25 cellular contexts compared by ENCODE assay signal in genomic region chr19:3674784-3675183, GRCh38. TPM values are rescaled to one million over a fixed set of nuclear protein-coding genes. Genes with fewer than 3 reads are reported as not detected.
A peak's percentile ranks its signal among the peaks of the same experiment; 100 is the strongest.
DNase-seq lines count a peak whose midpoint lies in the region; ATAC-seq and TF ChIP-seq lines count a peak whose summit lies in the region.
"Had no signal": no experiment of that assay in that cellular context is flagged by ENCODE, and none has a peak within 500 bp of the region (broad histone marks: within the 10 kb centered on the region; RNA-seq: fewer than 3 reads in every experiment).

No MANE protein-coding gene starts in this region.

- peak overlapping the region; percentile 93 to 100 (median 97) for H3K27ac ChIP-seq in esophagus muscularis mucosa (replicated peaks in 1 of 4)
- H3K27ac ChIP-seq in rectal smooth muscle tissue (ENCODE audit: low read depth, low read length) = peak overlapping the region; percentile 79
- peak overlapping the region; percentile 1 for H3K27ac ChIP-seq in vagina

- H3K36me3 ChIP-seq in esophagus muscularis mucosa = peaks cover 0 to 12% (median 4%) of the 10 kb centered on the region in 4 donors
- H3K36me3 ChIP-seq in rectal smooth muscle tissue (ENCODE audit: control insufficient read depth, insufficient read depth, low read length) = no peaks in the 10 kb centered on the region
- H3K36me3 ChIP-seq in vagina = no peaks in the 10 kb centered on the region

- H3K27me3 ChIP-seq in esophagus muscularis mucosa (no peaks in the 10 kb centered on the region), rectal smooth muscle tissue (ENCODE audit: control insufficient read depth, insufficient read depth, low read length) (no peaks in the 10 kb centered on the region), vagina (no peaks in the 10 kb centered on the region)

- H3K4me1 Mint-ChIP-seq in immature natural killer cell = peaks cover 40 to 56% of the 10 kb centered on the region in 2 donors

- no peak for ATAC-seq in activated naive CD4-positive, alpha-beta T cell treated with anti-CD3 and anti-CD28 coated beads, Interleukin-2, amount 50 U/mL, for 72 hours
- no peak for ATAC-seq in GM19455 (IDR thresholded peaks at IDR 0.05; ENCODE audit: unreplicated experiment)
- ATAC-seq: HepG2 had no signal

- H3K4me1 ChIP-seq in esophagus muscularis mucosa (peaks cover 31 to 77% (median 68%) of the 10 kb centered on the region in 4 donors), rectal smooth muscle tissue (ENCODE audit: control insufficient read depth, insufficient read depth, low read length) (peaks cover 21% of the 10 kb centered on the region), vagina (peaks cover 22% of the 10 kb centered on the region)

- peaks cover 0 to 4% (median 0%) of the 10 kb centered on the region in 3 donors for H3K36me3 Mint-ChIP-seq in immature natural killer cell
- H3K36me3 Mint-ChIP-seq in activated naive CD4-positive, alpha-beta T cell treated with anti-CD3 and anti-CD28 coated beads, Interleukin-2, amount 50 U/mL, for 72 hours = no peaks in the 10 kb centered on the region

- no peaks in the 10 kb centered on the region for H3K9me3 Mint-ChIP-seq in immature natural killer cell
- no peaks in the 10 kb centered on the region for H3K9me3 Mint-ChIP-seq in activated naive CD4-positive, alpha-beta T cell treated with anti-CD3 and anti-CD28 coated beads, Interleukin-2, amount 50 U/mL, for 72 hours
- H3K9me3 Mint-ChIP-seq: CD4-positive, alpha-beta memory T cell had no signal

- no peak for TF ChIP-seq CTCF in esophagus muscularis mucosa (IDR thresholded peaks at IDR 0.05)
- no peak for TF ChIP-seq CTCF in vagina (IDR thresholded peaks at IDR 0.05)

- no peak overlapping the region for H3K9ac ChIP-seq in rectal smooth muscle tissue (ENCODE audit: low read length)

- no peak for TF ChIP-seq POLR2A in esophagus muscularis mucosa (IDR thresholded peaks at IDR 0.05; ENCODE audit: low read depth)
- no peak for TF ChIP-seq POLR2A in vagina (IDR thresholded peaks at IDR 0.05)

- H3K4me3 Mint-ChIP-seq in immature natural killer cell = peak overlapping the region in 4 of 5 donors; percentile 2 to 56 (median 32)
- H3K4me3 Mint-ChIP-seq: CD4-positive, alpha-beta memory T cell had no signal

- WGBS in esophagus muscularis mucosa = 71% methylated on average over 8 of the region's 8 CpGs

- intact Hi-C loops in esophagus muscularis mucosa (cut with DNase I) = no loop called here
- intact Hi-C loops in vagina (cut with DNase I) = no loop called here

- H3K9me3 ChIP-seq in esophagus muscularis mucosa (no peaks in the 10 kb centered on the region), vagina (no peaks in the 10 kb centered on the region)

- H3K27me3 Mint-ChIP-seq in immature natural killer cell (ENCODE audit: low read depth in 3 of 3) = peaks cover 2 to 3% (median 2%) of the 10 kb centered on the region in 3 donors
- H3K27me3 Mint-ChIP-seq: CD4-positive, alpha-beta memory T cell had no signal

- no peak for TF ChIP-seq EP300 in esophagus muscularis mucosa (IDR thresholded peaks at IDR 0.05)

- peak overlapping the region; percentile 23 to 91 (median 66) for H3K27ac Mint-ChIP-seq in immature natural killer cell
- no peak overlapping the region for H3K27ac Mint-ChIP-seq in activated naive CD4-positive, alpha-beta T cell treated with anti-CD3 and anti-CD28 coated beads, Interleukin-2, amount 50 U/mL, for 72 hours

- H3K4me3 ChIP-seq in esophagus muscularis mucosa (no peak overlapping the region), rectal smooth muscle tissue (ENCODE audit: low read length) (no peak overlapping the region), vagina (no peak overlapping the region)

- DNase-seq in esophagus muscularis mucosa (ENCODE audit: extremely low spot score) (no peak), immature natural killer cell (no peak), vagina (ENCODE audit: extremely low spot score in 2 of 2) (no peak), SIG-M5 (lab: John Stamatoyannopoulos, UW) (no peak)
- no peak for DNase-seq in activated naive CD4-positive, alpha-beta T cell treated with anti-CD3 and anti-CD28 coated beads, Interleukin-2, amount 50 U/mL, for 72 hours (ENCODE audit: low spot score in 2 of 2)
- DNase-seq: C1 segment of cervical spinal cord, COR-L47, DMS53, Karpas-422, NCI-H1092, NCI-H1417 treated with DMSO at 0.1 percent for 48 hours, NCI-H1694 treated with DMSO at 0.1 percent for 48 hours, NCI-H2081, NCI-H2227 treated with DMSO at 0.1 percent for 48 hours, NCI-H526 treated with DMSO at 0.1 percent for 48 hours, RPMI8226, SHP77 had no signal

RNA-seq across cellular contexts. Expression of gene PIP5K1C, which starts 25.5 kb away (rescaled TPM):
- 100 to 1,000 TPM in 2 of 4 donors, 10 to 100 TPM in 2; 73.2 to 180 (median 99.9) TPM for total RNA-seq in esophagus muscularis mucosa
- 10 to 100 TPM in 1 of 3 donors, 1 to 10 TPM in 1, not detected in 1; 4.3 to 25.7 TPM for polyA plus RNA-seq in immature natural killer cell
- 24.1 TPM for total RNA-seq in vagina
- total RNA-seq in activated naive CD4-positive, alpha-beta T cell treated with anti-CD3 and anti-CD28 coated beads, Interleukin-2, amount 50 U/mL, for 72 hours = 10 to 100 TPM; 11.5 to 13.5 TPM

RNA-seq across cellular contexts. Expression of gene TJP3, which starts 33.4 kb away (rescaled TPM):
- total RNA-seq in esophagus muscularis mucosa = 1 to 10 TPM in 1 of 4 donors, under 1 TPM in 2, not detected in 1; 0.06 to 4.2 (median 0.17) TPM
- under 1 TPM in 1 of 3 donors, not detected in 2; 0.34 TPM for polyA plus RNA-seq in immature natural killer cell
- 17.7 TPM for total RNA-seq in vagina
- 1 to 10 TPM; 2.6 to 6.3 TPM for total RNA-seq in activated naive CD4-positive, alpha-beta T cell treated with anti-CD3 and anti-CD28 coated beads, Interleukin-2, amount 50 U/mL, for 72 hours
- total RNA-seq: A673, Daoy, H4, HT1080 had no signal

RNA-seq across cellular contexts. Expression of gene CACTIN, which starts 48.2 kb away (rescaled TPM):
- 10 to 100 TPM; 28.7 to 45.0 (median 34.2) TPM for total RNA-seq in esophagus muscularis mucosa
- 10 to 100 TPM in 1 of 3 donors, 1 to 10 TPM in 2; 1.4 to 18.0 (median 5.6) TPM for polyA plus RNA-seq in immature natural killer cell
- total RNA-seq in vagina = 36.3 TPM
- total RNA-seq in activated naive CD4-positive, alpha-beta T cell treated with anti-CD3 and anti-CD28 coated beads, Interleukin-2, amount 50 U/mL, for 72 hours = 10 to 100 TPM; 26.0 to 34.2 TPM

Comparison
In these comparisons a context has a peak if more than half of its experiments do, and no peak if none do; other contexts are left out.
1. H3K27ac ChIP-seq: peak in every context shown above with its lines; median percentile 97 in esophagus muscularis mucosa; 79 in rectal smooth muscle tissue; 1 in vagina.
2. H3K27ac Mint-ChIP-seq: peak in immature natural killer cell (6 of 6); none in activated naive CD4-positive, alpha-beta T cell treated with anti-CD3 and anti-CD28 coated beads, Interleukin-2, amount 50 U/mL, for 72 hours (0 of 2).